In genomic region chr13:112456138-112457056, GRCh38 we compare ENCODE assay signal across 24 cellular contexts.
"Had no signal": no experiment of that assay in that cellular context is flagged by ENCODE, and none has a peak within 500 bp of the region (broad histone marks: within the 10 kb centered on the region; RNA-seq: fewer than 3 reads in every experiment).

No MANE protein-coding gene starts in this region.

- H3K4me1 Mint-ChIP-seq: activated naive CD8-positive, alpha-beta T cell treated with anti-CD3 and anti-CD28 coated beads, Interleukin-2, amount 10 ng/mL, durations not matched to agents 7 days and 5 days; mesothelial cell of epicardium; stimulated activated naive CD8-positive, alpha-beta T cell treated with anti-CD3 and anti-CD28 coated beads, Interleukin-15, amount 100 ng/mL, for 72 hours; T-helper 17 cell had no signal

- FAIRE-seq: kidney, pancreas, urothelium cell line had no signal

- H3K4me3 Mint-ChIP-seq: activated naive CD8-positive, alpha-beta T cell treated with anti-CD3 and anti-CD28 coated beads, Interleukin-2, amount 10 ng/mL, durations not matched to agents 7 days and 5 days; activated T-cell treated with anti-CD3 and anti-CD28 coated beads, Interleukin-2, amount 50 U/mL, for 4 hours; mesothelial cell of epicardium; naive thymus-derived CD8-positive, alpha-beta T cell; stimulated activated naive CD8-positive, alpha-beta T cell treated with anti-CD3 and anti-CD28 coated beads, Interleukin-15, amount 100 ng/mL, for 72 hours; T-helper 17 cell had no signal

- H3K9me3 ChIP-seq: lower lobe of right lung, pancreas had no signal

- H3K4me3 ChIP-seq: coronary artery, lower lobe of right lung, pancreas, psoas muscle, skin epidermis, suprapubic skin, tibial nerve had no signal

- H3K4me1 ChIP-seq: lower lobe of right lung, pancreas, psoas muscle, suprapubic skin, tibial nerve had no signal

- H3K9me3 Mint-ChIP-seq: activated naive CD8-positive, alpha-beta T cell treated with anti-CD3 and anti-CD28 coated beads, Interleukin-2, amount 10 ng/mL, durations not matched to agents 7 days and 5 days had no signal

- H3K27ac ChIP-seq: coronary artery, epithelial cell of prostate, lower lobe of right lung, pancreas, psoas muscle, skin epidermis, suprapubic skin, tibial nerve had no signal

- DNase-seq: activated CD4-positive, alpha-beta T cell treated with anti-CD3 and anti-CD28 coated beads for 4 hours; activated CD4-positive, alpha-beta T cell treated with anti-CD3 and anti-CD28 coated beads, Interleukin-2, amount 50 U/mL, for 48 hours; activated CD4-positive, CD25-positive, alpha-beta regulatory T cell; activated naive CD4-positive, alpha-beta T cell treated with Interleukin-2 at 50 U/mL for 16 hours; activated naive CD8-positive, alpha-beta T cell treated with anti-CD3 and anti-CD28 coated beads, Interleukin-2, amount 10 ng/mL, durations not matched to agents 7 days and 5 days; activated T-cell treated with anti-CD3 and anti-CD28 coated beads, Interleukin-2, amount 50 U/mL, for 4 hours; amygdala; cerebellar nuclear complex; kidney; lower lobe of right lung; psoas muscle; right cardiac atrium; stimulated activated CD4-positive, alpha-beta T cell treated with anti-CD3 and anti-CD28 coated beads, Interleukin-1b, Interleukin-23, amount 100 ng/mL, for 48 hours; stimulated activated naive CD8-positive, alpha-beta T cell treated with anti-CD3 and anti-CD28 coated beads, Interleukin-15, amount 100 ng/mL, for 72 hours; T-helper 17 cell had no signal

- H3K36me3 Mint-ChIP-seq: activated naive CD8-positive, alpha-beta T cell treated with anti-CD3 and anti-CD28 coated beads, Interleukin-2, amount 10 ng/mL, durations not matched to agents 7 days and 5 days; mesothelial cell of epicardium had no signal

- ATAC-seq: activated T-cell treated with anti-CD3 and anti-CD28 coated beads, Interleukin-2, amount 50 U/mL, for 4 hours; lower lobe of right lung; naive thymus-derived CD8-positive, alpha-beta T cell; pancreas; psoas muscle; right cardiac atrium; stimulated activated naive CD8-positive, alpha-beta T cell treated with anti-CD3 and anti-CD28 coated beads, Interleukin-15, amount 100 ng/mL, for 72 hours; T-helper 17 cell had no signal

- H3K27me3 ChIP-seq: pancreas, tibial nerve had no signal

- H3K27ac Mint-ChIP-seq: activated naive CD8-positive, alpha-beta T cell treated with anti-CD3 and anti-CD28 coated beads, Interleukin-2, amount 10 ng/mL, durations not matched to agents 7 days and 5 days; mesothelial cell of epicardium; naive thymus-derived CD8-positive, alpha-beta T cell; stimulated activated naive CD8-positive, alpha-beta T cell treated with anti-CD3 and anti-CD28 coated beads, Interleukin-15, amount 100 ng/mL, for 72 hours; T-helper 17 cell had no signal

- H3K36me3 ChIP-seq: lower lobe of right lung, pancreas, suprapubic skin, tibial nerve had no signal
